ENCODE assay signal across 1 cellular context in genomic region chr15:57734860-57735259, GRCh38.
TF ChIP-seq lines count a peak whose summit lies in the region.

No MANE protein-coding gene starts in this region.

TF ChIP-seq in HepG2, 621 proteins besides CTCF, POLR2A, EP300 and RAD21:
- TF ChIP-seq NR2F2 (IDR thresholded peaks at IDR 0.05; ENCODE audit: borderline replicate concordance, low read depth) (no peak), TEF (CRISPR knock-in tag; IDR thresholded peaks at IDR 0.05) (no peak), ZNF441 (CRISPR knock-in tag; IDR thresholded peaks at IDR 0.05; ENCODE audit: borderline replicate concordance) (no peak), ZNF570 (CRISPR knock-in tag; IDR thresholded peaks at IDR 0.05; ENCODE audit: borderline replicate concordance) (no peak), MAFF (IDR thresholded peaks at IDR 0.05; ENCODE audit: low read depth, low read length) (peak; percentile 80), ZNF253 (CRISPR knock-in tag; IDR thresholded peaks at IDR 0.05; ENCODE audit: borderline replicate concordance) (no peak), NR2F6 (IDR thresholded peaks at IDR 0.05) (0 out of 2 replicates have a peak, but pooled peaks have one; percentile 7), NR2F6 (CRISPR knock-in tag; IDR thresholded peaks at IDR 0.05) (no peak), FOXO4 (CRISPR knock-in tag; conservative IDR thresholded peaks at IDR 0.05) (no peak), BCL3 (CRISPR knock-in tag; IDR thresholded peaks at IDR 0.05) (no peak), ZNF160 (CRISPR knock-in tag; IDR thresholded peaks at IDR 0.05) (no peak), ZSCAN9 (CRISPR knock-in tag; IDR thresholded peaks at IDR 0.05; ENCODE audit: borderline replicate concordance) (no peak), HBP1 (CRISPR knock-in tag; IDR thresholded peaks at IDR 0.05; ENCODE audit: low read depth) (no peak), ZNF761 (CRISPR knock-in tag; conservative IDR thresholded peaks at IDR 0.05) (no peak), ZXDC (CRISPR knock-in tag; IDR thresholded peaks at IDR 0.05) (no peak), BORCS8-MEF2B (CRISPR knock-in tag; IDR thresholded peaks at IDR 0.05) (no peak), ZNF367 (CRISPR knock-in tag; IDR thresholded peaks at IDR 0.05; ENCODE audit: borderline replicate concordance) (no peak), ZNF646 (CRISPR knock-in tag; IDR thresholded peaks at IDR 0.05) (no peak), MAFK (conservative IDR thresholded peaks at IDR 0.05 in 1 of 2, IDR thresholded peaks at IDR 0.05 in 1 of 2; ENCODE audit: low read length in 2 of 2) (peak; percentile 79 to 89), PHF21A (CRISPR knock-in tag; IDR thresholded peaks at IDR 0.05) (no peak), NRL (CRISPR knock-in tag; IDR thresholded peaks at IDR 0.05; ENCODE audit: borderline replicate concordance) (no peak), DNMT1 (CRISPR knock-in tag; IDR thresholded peaks at IDR 0.05) (no peak), BHLHE40 (IDR thresholded peaks at IDR 0.05; ENCODE audit: low read length) (no peak), ZNF770 (CRISPR knock-in tag; IDR thresholded peaks at IDR 0.05) (no peak), JUNB (CRISPR knock-in tag; IDR thresholded peaks at IDR 0.05; ENCODE audit: borderline replicate concordance) (no peak), KIAA2018 (CRISPR knock-in tag; IDR thresholded peaks at IDR 0.05; ENCODE audit: borderline replicate concordance) (no peak)
